ENCODE assay signal across 26 cellular contexts in genomic region chr5:5957737-5958136, GRCh38.
"Had no signal": no experiment of that assay in that cellular context is flagged by ENCODE, and none has a peak within 500 bp of the region (broad histone marks: within the 10 kb centered on the region; RNA-seq: fewer than 3 reads in every experiment).

No MANE protein-coding gene starts in this region.

- ATAC-seq: stimulated activated effector memory CD8-positive, alpha-beta T cell treated with anti-CD3 and anti-CD28 coated beads, Interleukin-12 subunit alpha, Interleukin-12 subunit beta, amount 100 ng/mL, for 72 hours; stimulated activated memory B cell treated with anti-CD40 and anti-IgM and Interleukin-4, amounts not matched to agents 10 μg/mL and 1 μg/mL and 100 μg/mL, for 72 hours; stimulated activated naive B cell treated with anti-CD40 and anti-IgM and Interleukin-4, amounts not matched to agents 10 μg/mL and 1 μg/mL and 100 μg/mL, for 72 hours; stimulated activated naive CD8-positive, alpha-beta T cell treated with anti-CD3 and anti-CD28 coated beads, Interleukin-15, amount 100 ng/mL, for 72 hours; stimulated activated naive CD8-positive, alpha-beta T cell treated with anti-CD3 and anti-CD28 coated beads, Interleukin-15, Interleukin-2, amounts not matched to agents 100 U/mL and 50 U/mL, for 24 hours; upper lobe of right lung had no signal

- H3K36me3 ChIP-seq: stomach, suprapubic skin, thoracic aorta, thyroid gland, tibial artery, tibial nerve, transverse colon, upper lobe of left lung, upper lobe of right lung, uterus, vagina had no signal

- H3K4me1 ChIP-seq: stomach, suprapubic skin, testis, thyroid gland, tibial artery, tibial nerve, transverse colon, upper lobe of left lung, upper lobe of right lung, uterus, vagina had no signal

- H3K27me3 ChIP-seq: suprapubic skin, testis, thyroid gland, tibial nerve, transverse colon, upper lobe of left lung, upper lobe of right lung, uterus, vagina had no signal

- H3K9me3 ChIP-seq: testis, thoracic aorta, thyroid gland, tibial artery, transverse colon, upper lobe of right lung, uterus, vagina had no signal

- H3K27ac ChIP-seq: stomach, suprapubic skin, testis, thoracic aorta, thyroid gland, tibial artery, tibial nerve, transverse colon, upper lobe of left lung, upper lobe of right lung, uterus, vagina had no signal

- H3K4me3 ChIP-seq: stomach, suprapubic skin, testis, thoracic aorta, thyroid gland, tibial artery, tibial nerve, transverse colon, upper lobe of left lung, upper lobe of right lung, uterus, vagina had no signal

- DNase-seq: stimulated activated CD4-positive, alpha-beta T cell treated with anti-CD3 and anti-CD28 coated beads, Interleukin-2, amount 100 ng/mL, for 48 hours; stimulated activated CD4-positive, alpha-beta T cell treated with anti-CD3 and anti-CD28 coated beads, Interleukin-4, amount 100 ng/mL, for 1 hour; stimulated activated CD4-positive, alpha-beta T cell treated with anti-CD3 and anti-CD28 coated beads, Interleukin-4, amount 100 ng/mL, for 24 hours; stimulated activated CD4-positive, alpha-beta T cell treated with anti-CD3 and anti-CD28 coated beads, Interleukin-4, amount 100 ng/mL, for 4 hours; stimulated activated CD8-positive, alpha-beta memory T cell treated with anti-CD3 and anti-CD28 coated beads, Interleukin-4, amount 100 ng/mL, for 48 hours; stimulated activated naive B cell treated with anti-CD40 and anti-IgM and Interleukin-4, amounts not matched to agents 10 μg/mL and 1 μg/mL and 100 μg/mL, for 72 hours; stimulated activated naive CD4-positive, alpha-beta T cell; stimulated activated naive CD4-positive, alpha-beta T cell treated with Interleukin-2 at 50 U/mL for 16 hours; stimulated activated naive CD8-positive, alpha-beta T cell treated with anti-CD3 and anti-CD28 coated beads, Interleukin-15, amount 100 ng/mL, for 72 hours; stimulated activated naive CD8-positive, alpha-beta T cell treated with anti-CD3 and anti-CD28 coated beads, Interleukin-15, Interleukin-2, amounts not matched to agents 100 U/mL and 50 U/mL, for 24 hours; stomach; substantia nigra; testis; thyroid gland; tibial artery; transverse colon; trophoblast cell; upper lobe of left lung; upper lobe of right lung; uterus had no signal
